In the genomic region with DNA sequence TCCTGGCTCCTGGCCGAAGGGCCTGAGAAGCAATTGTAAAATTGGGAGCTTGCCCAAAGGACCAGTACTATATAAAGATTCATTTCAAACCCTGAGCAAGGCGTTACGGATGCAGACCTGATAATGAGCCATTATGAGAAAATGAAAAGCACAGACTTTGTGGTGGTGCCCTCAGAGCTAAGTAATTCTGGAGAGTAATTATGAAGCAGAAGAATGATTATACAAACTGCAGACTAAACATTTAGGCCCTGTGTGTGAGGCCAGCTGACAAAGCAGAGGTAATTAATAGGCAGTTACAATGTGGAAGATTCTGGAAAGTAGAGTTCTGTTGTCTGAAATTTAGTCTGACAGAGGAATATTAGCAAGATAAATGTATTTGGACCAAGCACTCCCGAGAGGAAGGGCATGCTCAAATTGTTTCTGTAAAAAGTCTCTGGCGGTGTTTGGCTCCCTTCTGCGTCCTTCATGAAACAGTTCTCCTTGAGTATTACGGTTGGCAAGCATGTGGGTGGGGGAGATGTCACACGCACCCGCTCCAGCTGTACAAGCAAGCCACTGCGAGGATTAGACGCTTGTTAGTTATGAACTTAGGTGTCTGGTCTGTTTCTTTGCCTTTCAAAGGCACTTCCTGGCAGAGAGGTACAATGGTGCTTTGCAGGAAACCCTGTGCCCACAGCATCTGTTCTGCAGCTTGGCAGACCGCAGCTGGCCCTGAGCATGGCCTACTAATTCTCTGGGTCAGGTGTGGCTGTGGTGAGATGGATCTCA, we compare ENCODE assay signal across 9 cellular contexts. TPM values are rescaled to one million over a fixed set of nuclear protein-coding genes. Genes with fewer than 3 reads are reported as not detected.
DNase-seq lines count a peak whose midpoint lies in the region; ATAC-seq, FAIRE-seq and TF ChIP-seq lines count a peak whose summit lies in the region.
"Had no signal": no experiment of that assay in that cellular context is flagged by ENCODE, and none has a peak within 500 bp of the region (broad histone marks: within the 10 kb centered on the region; RNA-seq: fewer than 3 reads in every experiment).

No MANE protein-coding gene starts in this region.

- H3K36me3 ChIP-seq in kidney (ENCODE audit: control insufficient read depth in 1 of 2, insufficient read depth in 2 of 2, low read length in 2 of 2) = no peaks in the 10 kb centered on the region

- H3K4me1 Mint-ChIP-seq in mesothelial cell of epicardium (peaks cover 18% of the 10 kb centered on the region), type B pancreatic cell (ENCODE audit: unreplicated experiment) (peaks cover 16% of the 10 kb centered on the region)

- intact Hi-C loops in kidney (cut with DNase I) = no loop called here

- no peak for TF ChIP-seq POLR2A in GM18505 (IDR thresholded peaks at IDR 0.05; ENCODE audit: borderline replicate concordance, extremely low read depth, insufficient read depth, insufficient read length)

- no peak for FAIRE-seq in kidney (lab: Jason Lieb, UNC)

- no peaks in the 10 kb centered on the region for H3K27me3 Mint-ChIP-seq in mesothelial cell of epicardium (ENCODE audit: low read depth)
- H3K27me3 Mint-ChIP-seq in type B pancreatic cell = no peaks in the 10 kb centered on the region

- H3K9me3 Mint-ChIP-seq in mesothelial cell of epicardium (peaks cover 10% of the 10 kb centered on the region), type B pancreatic cell (peaks cover 6% of the 10 kb centered on the region)

- no peaks in the 10 kb centered on the region for H3K9me3 ChIP-seq in kidney (ENCODE audit: control insufficient read depth in 1 of 2, low read length in 2 of 2)

- no peak overlapping the region for H3K4me3 ChIP-seq in kidney (ENCODE audit: low read length in 2 of 2)
- H3K4me3 ChIP-seq: dorsolateral prefrontal cortex had no signal

- H3K27ac Mint-ChIP-seq in mesothelial cell of epicardium (no peak overlapping the region), type B pancreatic cell (no peak overlapping the region)

- ATAC-seq in GM18505 (IDR thresholded peaks at IDR 0.05; ENCODE audit: unreplicated experiment) (peak; percentile 54), HG03280 (IDR thresholded peaks at IDR 0.05; ENCODE audit: unreplicated experiment) (peak; percentile 39)
- ATAC-seq in stimulated activated naive CD8-positive, alpha-beta T cell treated with anti-CD3 and anti-CD28 coated beads, Interleukin-15, Interleukin-2, amounts not matched to agents 100 U/mL and 50 U/mL, for 24 hours = peak; percentile 40

- TF ChIP-seq CTCF in kidney (IDR thresholded peaks at IDR 0.05; ENCODE audit: borderline replicate concordance, extremely low read depth, insufficient read depth) (no peak), mesothelial cell of epicardium (IDR thresholded peaks at IDR 0.05; ENCODE audit: unreplicated experiment) (no peak), type B pancreatic cell (conservative IDR thresholded peaks at IDR 0.05) (no peak)

- H3K27ac ChIP-seq in kidney (ENCODE audit: low read depth in 2 of 2, low read length in 2 of 2) = no peak overlapping the region

- H3K4me3 Mint-ChIP-seq in mesothelial cell of epicardium (no peak overlapping the region), type B pancreatic cell (no peak overlapping the region)

- H3K36me3 Mint-ChIP-seq in mesothelial cell of epicardium = no peaks in the 10 kb centered on the region
- H3K36me3 Mint-ChIP-seq in type B pancreatic cell = no peaks in the 10 kb centered on the region

- no peaks in the 10 kb centered on the region for H3K4me1 ChIP-seq in kidney (ENCODE audit: control insufficient read depth in 1 of 2, insufficient read depth in 1 of 2, low read depth in 1 of 2, low read length in 2 of 2)

- peak; percentile 56 for DNase-seq in activated CD8-positive, alpha-beta memory T cell treated with anti-CD3 and anti-CD28 coated beads, Interleukin-2, amount 50 U/mL, for 4 hours
- DNase-seq in kidney (peak; percentile 35), mesothelial cell of epicardium (ENCODE audit: low spot score in 2 of 2, unreplicated experiment in 2 of 2) (no peak), type B pancreatic cell (ENCODE audit: extremely low spot score, unreplicated experiment) (no peak), ureter (ENCODE audit: low spot score) (no peak)
- peak; percentile 54 for DNase-seq in stimulated activated naive CD8-positive, alpha-beta T cell treated with anti-CD3 and anti-CD28 coated beads, Interleukin-15, Interleukin-2, amounts not matched to agents 100 U/mL and 50 U/mL, for 24 hours

- H3K9ac ChIP-seq in kidney (ENCODE audit: low read length in 2 of 2) = no peak overlapping the region

RNA-seq across cellular contexts. Expression of gene CDC42EP3, which starts 45.5 kb away (rescaled TPM):
- total RNA-seq in kidney (34.1 TPM), mesothelial cell of epicardium (48.7 to 53.8 TPM (median 48.9 TPM) in 3 replicates), type B pancreatic cell (ENCODE audit: low replicate concordance) (43.7 and 65.4 TPM in 2 replicates), ureter (95.3 TPM)
- polyA plus RNA-seq in kidney (ENCODE audit: insufficient read depth, low read depth, low replicate concordance) = 21.3 TPM

Comparison
In these comparisons a context has a peak if more than half of its experiments do, and no peak if none do; other contexts are left out.
1. DNase-seq: peak in activated CD8-positive, alpha-beta memory T cell treated with anti-CD3 and anti-CD28 coated beads, Interleukin-2, amount 50 U/mL, for 4 hours (single experiment), kidney (single experiment) and stimulated activated naive CD8-positive, alpha-beta T cell treated with anti-CD3 and anti-CD28 coated beads, Interleukin-15, Interleukin-2, amounts not matched to agents 100 U/mL and 50 U/mL, for 24 hours (single experiment); none in mesothelial cell of epicardium (0 of 2), type B pancreatic cell (single experiment) and ureter (single experiment).
2. Peak in every context shown above with its lines, with median percentiles within 50 percentile points of each other: ATAC-seq.